8 cellular contexts compared by ENCODE assay signal in the genomic region with DNA sequence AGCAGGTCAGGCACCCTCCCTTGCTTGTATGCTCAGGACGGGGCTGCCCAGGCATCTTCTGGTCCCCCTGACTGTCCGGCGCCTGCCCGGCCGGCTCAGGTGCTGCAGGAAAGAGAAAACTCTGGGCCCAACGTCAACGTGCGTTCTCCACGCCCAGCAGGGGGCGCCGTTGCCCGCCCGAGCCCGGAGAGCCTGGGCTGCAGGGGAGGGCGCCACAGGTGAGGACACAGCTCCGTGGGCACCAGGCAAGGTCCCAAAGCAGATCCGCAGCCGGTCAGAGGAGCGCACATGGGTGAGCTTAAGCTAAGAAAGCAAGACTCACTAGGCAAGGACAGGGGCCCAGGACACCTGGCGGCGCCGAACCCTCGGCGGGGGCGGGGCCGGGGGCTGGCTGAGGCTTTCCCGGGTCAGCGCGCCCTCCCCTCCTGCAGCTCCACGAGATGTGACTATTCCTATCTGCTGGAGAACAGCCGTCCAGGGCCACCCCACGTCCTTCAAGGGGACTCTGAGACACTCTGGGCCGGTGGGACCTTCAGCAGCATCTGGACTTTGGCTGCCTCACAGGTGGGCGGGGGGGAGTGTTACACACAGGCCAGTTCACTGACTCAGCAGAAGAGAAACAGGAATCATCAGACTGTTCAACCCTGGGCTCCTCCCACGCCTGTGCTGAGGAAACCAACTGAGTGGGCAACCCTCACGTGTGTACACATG. TPM values are rescaled to one million over a fixed set of nuclear protein-coding genes. Genes with fewer than 3 reads are reported as not detected.
DNase-seq lines count a peak whose midpoint lies in the region; ATAC-seq and TF ChIP-seq lines count a peak whose summit lies in the region.

No MANE protein-coding gene starts in this region.

- TF ChIP-seq CTCF in A673 (conservative IDR thresholded peaks at IDR 0.05; ENCODE audit: low read depth, low read length) (peak; percentile 94), GM20000 (IDR thresholded peaks at IDR 0.05; ENCODE audit: extremely low read depth, missing control alignments) (peak; percentile 82)

- no peaks in the 10 kb centered on the region for H3K4me1 ChIP-seq in A673 (ENCODE audit: insufficient read depth, low read length, poor library complexity, severe bottlenecking)
- H3K4me1 ChIP-seq in mesodermal cell (ENCODE audit: control insufficient read depth, insufficient read depth, low read length, poor library complexity, severe bottlenecking): peaks cover 2% of the 10 kb centered on the region

- H3K27ac Mint-ChIP-seq in activated CD8-positive, alpha-beta T cell treated with anti-CD3 and anti-CD28 coated beads, Interleukin-2, amount 10 ng/mL, durations not matched to agents 7 days and 5 days: no peak overlapping the region

- H3K27me3 ChIP-seq in A673 (replicated peaks; ENCODE audit: insufficient read depth, low read depth, low read length, poor library complexity): no peaks in the 10 kb centered on the region

- ATAC-seq in activated CD8-positive, alpha-beta T cell treated with anti-CD3 and anti-CD28 coated beads, Interleukin-2, amount 10 ng/mL, durations not matched to agents 7 days and 5 days: peak; percentile 93

- H3K27me3 Mint-ChIP-seq in activated CD8-positive, alpha-beta T cell treated with anti-CD3 and anti-CD28 coated beads, Interleukin-2, amount 10 ng/mL, durations not matched to agents 7 days and 5 days (ENCODE audit: low read depth): no peaks in the 10 kb centered on the region

- H3K4me3 ChIP-seq in A673 (ENCODE audit: low read depth, low read length, poor library complexity, severe bottlenecking) (peak overlapping the region; percentile 16), mesodermal cell (ENCODE audit: extremely low read depth, insufficient read depth, low read length, poor library complexity, severe bottlenecking) (peak overlapping the region; percentile 11)

- H3K9me3 ChIP-seq in A673 (ENCODE audit: low read depth, low read length, poor library complexity, severe bottlenecking) (no peaks in the 10 kb centered on the region), mesodermal cell (ENCODE audit: control insufficient read depth, low read length) (no peaks in the 10 kb centered on the region)

- H3K4me1 Mint-ChIP-seq in activated CD8-positive, alpha-beta T cell treated with anti-CD3 and anti-CD28 coated beads, Interleukin-2, amount 10 ng/mL, durations not matched to agents 7 days and 5 days (ENCODE audit: low read depth): peaks cover 2% of the 10 kb centered on the region

- no peak overlapping the region for H3K27ac ChIP-seq in A673 (ENCODE audit: low read depth, low read length, poor library complexity, severe bottlenecking)
- no peak overlapping the region for H3K27ac ChIP-seq in mesodermal cell (ENCODE audit: low read depth, low read length, severe bottlenecking)

- H3K36me3 ChIP-seq in A673 (ENCODE audit: insufficient read depth, low read length, poor library complexity, severe bottlenecking): no peaks in the 10 kb centered on the region
- H3K36me3 ChIP-seq in mesodermal cell (ENCODE audit: control insufficient read depth, insufficient read depth, low read length): no peaks in the 10 kb centered on the region

- CTCF ChIA-PET in A673 (lab: Charles Lee): interaction anchor here (0.7 to 2.3 kb wide), 5 partner anchors 81 to 626 kb away, joined by 3 to 13 read pairs (median 3); no protein-coding TSS in a partner anchor
- CTCF ChIA-PET in activated CD8-positive, alpha-beta T cell treated with anti-CD3 and anti-CD28 coated beads, Interleukin-2, amount 10 ng/mL, durations not matched to agents 7 days and 5 days (lab: Charles Lee): interaction anchor here (0.6 to 2.7 kb wide), 30 partner anchors 8 to 422 kb away, joined by 3 to 63 read pairs (median 4); a partner anchor contains a TSS

- 17% methylated on average over 34 to 36 of the region's 36 CpGs for WGBS in mesodermal cell (ENCODE audit: insufficient coverage in 2 of 2), 2 experiments

- no peaks in the 10 kb centered on the region for H3K36me3 Mint-ChIP-seq in activated CD8-positive, alpha-beta T cell treated with anti-CD3 and anti-CD28 coated beads, Interleukin-2, amount 10 ng/mL, durations not matched to agents 7 days and 5 days (ENCODE audit: low read depth)

- POLR2A ChIA-PET in A673 (lab: Charles Lee; ENCODE audit: low non-redundant PET): interaction anchor here (0.8 kb wide), 1 partner anchor 420 kb away, joined by 4 read pairs; no protein-coding TSS in a partner anchor
- POLR2A ChIA-PET in activated CD8-positive, alpha-beta T cell treated with anti-CD3 and anti-CD28 coated beads, Interleukin-2, amount 10 ng/mL, durations not matched to agents 7 days and 5 days (lab: Charles Lee): interaction anchor here (1.3 kb wide), 1 partner anchor 283 kb away, joined by 8 read pairs; no protein-coding TSS in a partner anchor

- intact Hi-C loops in A673 (cut with micrococcal nuclease; ENCODE audit: unreplicated experiment): loop anchor here (2.0 to 5.0 kb wide), 2 partner anchors 232 to 282 kb away; no protein-coding TSS in a partner anchor

- no peaks in the 10 kb centered on the region for H3K9me3 Mint-ChIP-seq in activated CD8-positive, alpha-beta T cell treated with anti-CD3 and anti-CD28 coated beads, Interleukin-2, amount 10 ng/mL, durations not matched to agents 7 days and 5 days (ENCODE audit: insufficient read depth)

- peak overlapping the region; percentile 22 for H3K4me3 Mint-ChIP-seq in activated CD8-positive, alpha-beta T cell treated with anti-CD3 and anti-CD28 coated beads, Interleukin-2, amount 10 ng/mL, durations not matched to agents 7 days and 5 days

- DNase-seq in A673 (ENCODE audit: low spot score) (peak; percentile 73), GM20000 (ENCODE audit: low spot score) (peak; percentile 90), NCI-H526 treated with DMSO at 0.1 percent for 48 hours (lab: John Stamatoyannopoulos, UW) (peak; percentile 31), middle frontal gyrus (ENCODE audit: extremely low spot score, low spot score) (no peak)
- DNase-seq in activated CD8-positive, alpha-beta T cell treated with anti-CD3 and anti-CD28 coated beads, Interleukin-2, amount 10 ng/mL, durations not matched to agents 7 days and 5 days: peak; percentile 81
- peak; percentile 77 for DNase-seq in effector CD8-positive, alpha-beta T cell (lab: John Stamatoyannopoulos, UW)
- peak; percentile 46 for DNase-seq in stimulated activated CD8-positive, alpha-beta memory T cell treated with anti-CD3 and anti-CD28 coated beads, Interleukin-7, amount 100 ng/mL, for 24 hours (ENCODE audit: low read depth)

- BruUV-seq in A673 (replicated peaks; lab: Mats Ljungman, UMichigan): no TSS peak

RNA-seq across cellular contexts. Expression of a gene that starts 29.3 kb away (rescaled TPM):
- 0.28 and 0.47 TPM in 2 replicates for total RNA-seq in A673 (2021)
- not detected for total RNA-seq in activated CD8-positive, alpha-beta T cell treated with anti-CD3 and anti-CD28 coated beads, Interleukin-2, amount 10 ng/mL, durations not matched to agents 7 days and 5 days
- polyA plus RNA-seq in mesodermal cell (2013, experiment 1 of 2): not detected
- not detected for polyA plus RNA-seq in mesodermal cell (2013, experiment 2 of 2)

RNA-seq across cellular contexts. Expression of a gene that starts 40.6 kb away (rescaled TPM):
- 0.26 and 0.69 TPM in 2 replicates for total RNA-seq in A673 (2021)
- not detected for total RNA-seq in activated CD8-positive, alpha-beta T cell treated with anti-CD3 and anti-CD28 coated beads, Interleukin-2, amount 10 ng/mL, durations not matched to agents 7 days and 5 days
- polyA plus RNA-seq in mesodermal cell (2013, experiment 1 of 2): not detected
- polyA plus RNA-seq in mesodermal cell (2013, experiment 2 of 2): not detected

RNA-seq across cellular contexts. Expression of a gene that starts 47.9 kb away (rescaled TPM):
- 0.62 TPM in 1 of 2 replicates, not detected in the other for total RNA-seq in A673 (2021)
- total RNA-seq in activated CD8-positive, alpha-beta T cell treated with anti-CD3 and anti-CD28 coated beads, Interleukin-2, amount 10 ng/mL, durations not matched to agents 7 days and 5 days: not detected
- not detected for polyA plus RNA-seq in mesodermal cell (2013, experiment 1 of 2)
- polyA plus RNA-seq in mesodermal cell (2013, experiment 2 of 2): not detected

RNA-seq across cellular contexts. Expression of a gene that starts 55.4 kb away (rescaled TPM):
- 1.5 and 3.1 TPM in 2 replicates for total RNA-seq in A673 (2021)
- total RNA-seq in activated CD8-positive, alpha-beta T cell treated with anti-CD3 and anti-CD28 coated beads, Interleukin-2, amount 10 ng/mL, durations not matched to agents 7 days and 5 days: 1 to 10 TPM; 3.2 to 3.4 TPM
- polyA plus RNA-seq in mesodermal cell (2013, experiment 1 of 2): 3.8 TPM
- polyA plus RNA-seq in mesodermal cell (2013, experiment 2 of 2): 3.5 TPM
